ENCODE assay signal across 8 cellular contexts in the genomic region with DNA sequence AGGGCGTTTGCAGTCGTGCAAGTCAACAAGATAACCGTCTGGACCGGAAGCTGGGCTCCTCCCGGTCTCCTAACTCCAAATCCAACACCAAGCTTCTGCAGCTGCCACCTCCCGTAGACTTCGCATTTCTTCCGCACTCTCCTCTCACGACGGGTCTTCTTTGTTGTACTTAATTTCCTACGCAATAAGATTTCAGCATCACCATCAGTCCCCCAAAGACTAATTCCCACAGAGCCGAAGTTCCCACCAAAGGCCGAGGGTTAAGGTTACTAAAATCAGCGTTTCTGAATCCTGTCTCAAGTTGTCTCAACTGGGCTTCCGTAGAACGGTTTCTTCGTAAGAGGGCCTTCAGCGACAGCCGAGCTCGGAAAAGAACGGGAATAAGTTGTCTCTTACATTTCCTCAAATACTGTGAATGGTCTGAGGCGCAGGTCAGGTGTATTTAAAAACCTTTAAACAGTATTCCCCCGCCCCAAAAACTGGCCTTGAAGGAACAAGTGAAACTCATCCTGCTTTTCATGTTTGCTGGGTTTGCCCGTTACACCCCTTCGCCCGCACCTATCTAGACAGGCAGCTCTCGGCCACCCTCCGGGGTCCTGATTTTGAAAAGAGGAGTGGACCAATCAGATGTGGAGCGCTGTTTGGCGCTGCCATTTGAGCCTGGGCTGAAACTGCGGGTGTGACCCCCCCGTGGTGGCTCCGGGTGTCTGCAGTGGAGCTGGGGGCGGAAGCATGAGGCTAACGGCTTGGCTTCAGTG.
DNase-seq lines count a peak whose midpoint lies in the region; ATAC-seq, FAIRE-seq and TF ChIP-seq lines count a peak whose summit lies in the region.
"Not testable (repeated sequence)": the region's sequence is repeated elsewhere in the genome, so short reads cannot be mapped to it uniquely, and the experiment has no call there.

ARHGAP11B (plus strand) TSS at position 693 of the 758 bp plus-strand sequence.

- H3K9me3 ChIP-seq in BE2C; SJSA1 (replicated peaks); mucosa of stomach (ENCODE audit: control insufficient read depth, low read length): not testable (repeated sequence)

- not testable (repeated sequence) for TF ChIP-seq CTCF in BE2C (IDR thresholded peaks at IDR 0.05; ENCODE audit: low read depth, low read length)

- H3K9ac ChIP-seq in mucosa of stomach (ENCODE audit: low read length): peak within 1 kb of the TSS; percentile 71

- H3K27me3 ChIP-seq in BE2C; SJSA1 (replicated peaks); mucosa of stomach (ENCODE audit: control insufficient read depth, insufficient read depth, low read length): not testable (repeated sequence)

- peak within 1 kb of the TSS; percentile 98 for H3K27ac ChIP-seq in SJSA1

- not testable (repeated sequence) for H3K4me1 ChIP-seq in BE2C; SJSA1 (replicated peaks); mucosa of stomach (ENCODE audit: control insufficient read depth, insufficient read depth, low read length)

- DNase-seq in BE2C (peak; percentile 97), GM19239 (ENCODE audit: insufficient read length, low spot score) (peak; percentile 31), SJSA1 (ENCODE audit: low read depth in 1 of 2, low spot score in 2 of 2) (peak; percentile 98 to 99), fibroblast of the conjunctiva (ENCODE audit: low read depth) (peak; percentile 93)
- peak; percentile 95 for DNase-seq in activated naive CD4-positive, alpha-beta T cell treated with anti-CD3 and anti-CD28 coated beads, Interleukin-2, amount 50 U/mL, for 16 hours
- DNase-seq in stimulated activated CD8-positive, alpha-beta memory T cell treated with anti-CD3 and anti-CD28 coated beads, Interleukin-12 subunit alpha, Interleukin-12 subunit beta, amount 100 ng/mL, for 1 hour (ENCODE audit: low read depth): peak; percentile 90

- ATAC-seq in HG03103 (IDR thresholded peaks at IDR 0.05; ENCODE audit: low read depth, unreplicated experiment): peak; percentile 93

- H3K4me3 ChIP-seq in BE2C (ENCODE audit: low read depth, low read length) (peak within 1 kb of the TSS; percentile 85), SJSA1 (peak within 1 kb of the TSS; percentile 51), mucosa of stomach (ENCODE audit: low read length) (peak within 1 kb of the TSS; percentile 50)

- FAIRE-seq in GM19239 (lab: Jason Lieb, UNC): peak; percentile 97

- not testable (repeated sequence) for H3K36me3 ChIP-seq in BE2C; SJSA1; mucosa of stomach (ENCODE audit: control insufficient read depth, insufficient read depth, low read length)

Comparison
In these comparisons a context has a peak if more than half of its experiments do, and no peak if none do; other contexts are left out.
1. Peak in every context shown above with its lines: DNase-seq, ATAC-seq, H3K4me3 ChIP-seq and H3K27ac ChIP-seq.
2. DNase-seq: peak in every context shown above with its lines; median percentile 98 in SJSA1; 97 in BE2C; 95 in activated naive CD4-positive, alpha-beta T cell treated with anti-CD3 and anti-CD28 coated beads, Interleukin-2, amount 50 U/mL, for 16 hours; 93 in fibroblast of the conjunctiva; 90 in stimulated activated CD8-positive, alpha-beta memory T cell treated with anti-CD3 and anti-CD28 coated beads, Interleukin-12 subunit alpha, Interleukin-12 subunit beta, amount 100 ng/mL, for 1 hour; 31 in GM19239.